In the genomic region with DNA sequence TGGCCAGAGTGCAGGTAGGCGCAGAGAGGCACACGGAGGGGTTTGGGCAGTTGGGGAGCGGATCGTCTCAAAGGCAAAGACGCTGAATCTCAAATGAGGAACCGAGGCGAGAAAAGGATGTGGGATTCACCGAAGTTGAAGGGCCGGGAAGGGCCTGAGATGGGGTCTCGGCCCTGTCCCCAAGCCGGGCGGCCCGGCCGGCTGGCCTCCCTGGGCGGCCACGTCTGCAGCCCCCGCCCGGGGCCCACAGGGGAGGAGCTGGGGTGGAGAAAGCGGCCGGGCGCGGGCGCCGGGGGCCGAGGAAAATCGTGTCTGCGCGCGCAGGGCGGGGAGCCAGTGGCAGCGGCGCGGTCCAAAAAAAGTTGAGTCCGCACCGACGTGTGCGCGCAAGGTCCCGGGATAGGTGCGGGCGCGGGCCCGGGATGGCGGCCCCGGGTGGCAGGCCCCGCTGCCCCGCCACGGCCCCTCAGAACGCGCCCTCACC, we compare ENCODE assay signal across 8 cellular contexts. TPM values are rescaled to one million over a fixed set of nuclear protein-coding genes. Genes with fewer than 3 reads are reported as not detected.
DNase-seq lines count a peak whose midpoint lies in the region; ATAC-seq and TF ChIP-seq lines count a peak whose summit lies in the region.

No MANE protein-coding gene starts in this region.

- POLR2A ChIA-PET in CD8-positive, alpha-beta T cell (lab: Charles Lee) = no interaction called here

- peaks cover 15% of the 10 kb centered on the region for H3K4me1 ChIP-seq in CD8-positive, alpha-beta T cell (ENCODE audit: insufficient read depth, low read length)
- peaks cover 33 to 44% of the 10 kb centered on the region in 2 donors for H3K4me1 ChIP-seq in muscle layer of duodenum (ENCODE audit: control insufficient read depth in 1 of 2, insufficient read depth in 2 of 2, low read length in 2 of 2)
- H3K4me1 ChIP-seq in aorta (ENCODE audit: control insufficient read depth in 1 of 2, insufficient read depth in 2 of 2, low read length in 2 of 2) = no peaks in the 10 kb centered on the region

- ATAC-seq in CD8-positive, alpha-beta T cell = peak; percentile 8
- ATAC-seq in GM21360 (IDR thresholded peaks at IDR 0.05; ENCODE audit: unreplicated experiment) = peak; percentile 10
- peak; percentile 20 for ATAC-seq in HG03571 (IDR thresholded peaks at IDR 0.05; ENCODE audit: unreplicated experiment)
- peak; percentile 39 for ATAC-seq in aorta (ENCODE audit: low FRiP score)

- H3K9me3 Mint-ChIP-seq in CD8-positive, alpha-beta T cell = no peaks in the 10 kb centered on the region
- no peaks in the 10 kb centered on the region for H3K9me3 Mint-ChIP-seq in activated CD4-positive, alpha-beta T cell treated with anti-CD3 and anti-CD28 coated beads, Interleukin-2, amount 10 ng/mL, durations not matched to agents 24 days and 14 days

- 1% methylated on average over 30 to 50 of the region's 50 CpGs for WGBS in aorta, 2 donors

- no peaks in the 10 kb centered on the region for H3K27me3 ChIP-seq in CD8-positive, alpha-beta T cell (ENCODE audit: insufficient read depth, low read length)
- H3K27me3 ChIP-seq in muscle layer of duodenum (ENCODE audit: low read depth, low read length) = no peaks in the 10 kb centered on the region
- no peaks in the 10 kb centered on the region for H3K27me3 ChIP-seq in aorta (ENCODE audit: control insufficient read depth in 1 of 2, insufficient read depth in 2 of 2, low read length in 1 of 2)

- no peaks in the 10 kb centered on the region for H3K36me3 ChIP-seq in CD8-positive, alpha-beta T cell (ENCODE audit: insufficient read depth, low read length)
- H3K36me3 ChIP-seq in muscle layer of duodenum (ENCODE audit: control insufficient read depth in 1 of 2, insufficient read depth in 2 of 2, low read length in 2 of 2) (peaks cover 3% of the 10 kb centered on the region in 2 donors), aorta (ENCODE audit: control insufficient read depth in 1 of 2, insufficient read depth in 2 of 2, low read length in 1 of 2) (no peaks in the 10 kb centered on the region)

- peak overlapping the region; percentile 59 for H3K27ac ChIP-seq in CD8-positive, alpha-beta T cell (ENCODE audit: low read depth, low read length)
- H3K27ac ChIP-seq in epithelial cell of prostate (peak overlapping the region; percentile 77), muscle layer of duodenum (ENCODE audit: low read length) (peak overlapping the region; percentile 95), aorta (ENCODE audit: low read depth in 1 of 2, low read length in 2 of 2) (peak overlapping the region; percentile 88 to 99)

- peak overlapping the region; percentile 83 for H3K4me3 Mint-ChIP-seq in CD8-positive, alpha-beta T cell
- peak overlapping the region; percentile 97 for H3K4me3 Mint-ChIP-seq in activated CD4-positive, alpha-beta T cell treated with anti-CD3 and anti-CD28 coated beads, Interleukin-2, amount 10 ng/mL, durations not matched to agents 24 days and 14 days

- peak in 3 of 7 experiments; percentile 12 to 26 (median 25) for DNase-seq in CD8-positive, alpha-beta T cell
- peak; percentile 87 for DNase-seq in activated CD4-positive, alpha-beta T cell treated with anti-CD3 and anti-CD28 coated beads, Interleukin-2, amount 10 ng/mL, durations not matched to agents 24 days and 14 days
- DNase-seq in epithelial cell of prostate (ENCODE audit: low read depth, low spot score) = no peak
- DNase-seq in aorta = peak in 1 of 2 donors; percentile 89
- DNase-seq in DMS79 treated with DMSO at 0.1 percent for 48 hours (lab: John Stamatoyannopoulos, UW) = no peak

- TF ChIP-seq CTCF in CD8-positive, alpha-beta T cell (IDR thresholded peaks at IDR 0.05) = no peak

- H3K36me3 Mint-ChIP-seq in CD8-positive, alpha-beta T cell = peaks cover 9% of the 10 kb centered on the region
- no peaks in the 10 kb centered on the region for H3K36me3 Mint-ChIP-seq in activated CD4-positive, alpha-beta T cell treated with anti-CD3 and anti-CD28 coated beads, Interleukin-2, amount 10 ng/mL, durations not matched to agents 24 days and 14 days (ENCODE audit: low read depth)

- no peaks in the 10 kb centered on the region for H3K9me3 ChIP-seq in CD8-positive, alpha-beta T cell (ENCODE audit: low read length)
- H3K9me3 ChIP-seq in muscle layer of duodenum (ENCODE audit: control insufficient read depth in 1 of 2, low read length in 2 of 2) = no peaks in the 10 kb centered on the region
- no peaks in the 10 kb centered on the region for H3K9me3 ChIP-seq in aorta (ENCODE audit: control insufficient read depth, low read length)

- intact Hi-C loops in CD8-positive, alpha-beta T cell (cut with DNase I, micrococcal nuclease) = loop anchor here (1.0 to 10.0 kb wide), 8 partner anchors 25 to 123 kb away; a partner anchor contains a TSS
- intact Hi-C loops in activated CD4-positive, alpha-beta T cell treated with anti-CD3 and anti-CD28 coated beads, Interleukin-2, amount 10 ng/mL, durations not matched to agents 24 days and 14 days (cut with micrococcal nuclease) = loop anchor here (1.0 to 2.0 kb wide), 6 partner anchors 17 to 162 kb away; a partner anchor contains a TSS
- intact Hi-C loops in aorta (cut with DNase I) = no loop called here

- peak overlapping the region; percentile 97 for H3K4me3 ChIP-seq in CD8-positive, alpha-beta T cell (ENCODE audit: low read depth, low read length)
- H3K4me3 ChIP-seq in muscle layer of duodenum (ENCODE audit: low read depth in 1 of 2, low read length in 2 of 2) (peak overlapping the region; percentile 73 to 94), aorta (ENCODE audit: low read length in 2 of 2) (peak overlapping the region; percentile 85 to 86)

- no peaks in the 10 kb centered on the region for H3K27me3 Mint-ChIP-seq in CD8-positive, alpha-beta T cell (ENCODE audit: low read depth)
- H3K27me3 Mint-ChIP-seq in activated CD4-positive, alpha-beta T cell treated with anti-CD3 and anti-CD28 coated beads, Interleukin-2, amount 10 ng/mL, durations not matched to agents 24 days and 14 days = peaks cover 2% of the 10 kb centered on the region

- CTCF ChIA-PET in CD8-positive, alpha-beta T cell (lab: Charles Lee) = interaction anchor here (1.5 kb wide), 1 partner anchor 32 kb away, joined by 3 read pairs; no protein-coding TSS in a partner anchor

- peak overlapping the region; percentile 94 for H3K27ac Mint-ChIP-seq in CD8-positive, alpha-beta T cell
- H3K27ac Mint-ChIP-seq in activated CD4-positive, alpha-beta T cell treated with anti-CD3 and anti-CD28 coated beads, Interleukin-2, amount 10 ng/mL, durations not matched to agents 24 days and 14 days = peak overlapping the region; percentile 95

- peaks cover 18% of the 10 kb centered on the region for H3K4me1 Mint-ChIP-seq in CD8-positive, alpha-beta T cell (ENCODE audit: low read depth)
- H3K4me1 Mint-ChIP-seq in activated CD4-positive, alpha-beta T cell treated with anti-CD3 and anti-CD28 coated beads, Interleukin-2, amount 10 ng/mL, durations not matched to agents 24 days and 14 days = peaks cover 24% of the 10 kb centered on the region

RNA-seq across cellular contexts. Expression of a gene that starts 0.4 kb away (rescaled TPM):
- total RNA-seq in CD8-positive, alpha-beta T cell = 10 to 100 TPM; 20.1 to 20.7 TPM
- 40.6 and 44.7 TPM in 2 replicates for total RNA-seq in activated CD4-positive, alpha-beta T cell treated with anti-CD3 and anti-CD28 coated beads, Interleukin-2, amount 10 ng/mL, durations not matched to agents 24 days and 14 days
- 100 to 1,000 TPM; 125 to 139 TPM for total RNA-seq in aorta
- polyA plus RNA-seq in aorta = 10 to 100 TPM; 15.8 to 87.0 TPM

RNA-seq across cellular contexts. Expression of a gene that starts 12.3 kb away (rescaled TPM):
- total RNA-seq in CD8-positive, alpha-beta T cell = under 1 TPM; 0.30 to 0.58 TPM
- total RNA-seq in activated CD4-positive, alpha-beta T cell treated with anti-CD3 and anti-CD28 coated beads, Interleukin-2, amount 10 ng/mL, durations not matched to agents 24 days and 14 days = not detected in 2 replicates
- not detected for total RNA-seq in aorta
- polyA plus RNA-seq in aorta = not detected

RNA-seq across cellular contexts. Expression of a gene that starts 24.1 kb away (rescaled TPM):
- 1 to 10 TPM; 3.3 to 5.8 TPM for total RNA-seq in CD8-positive, alpha-beta T cell
- total RNA-seq in activated CD4-positive, alpha-beta T cell treated with anti-CD3 and anti-CD28 coated beads, Interleukin-2, amount 10 ng/mL, durations not matched to agents 24 days and 14 days = 16.5 and 18.2 TPM in 2 replicates
- total RNA-seq in aorta = 10 to 100 TPM; 43.9 to 47.8 TPM
- 100 to 1,000 TPM in 1 of 2 donors, 10 to 100 TPM in 1; 10.6 to 178 TPM for polyA plus RNA-seq in aorta

RNA-seq across cellular contexts. Expression of a gene that starts 31.3 kb away (rescaled TPM):
- total RNA-seq in CD8-positive, alpha-beta T cell = 10 to 100 TPM; 22.5 to 23.7 TPM
- 1.7 and 2.3 TPM in 2 replicates for total RNA-seq in activated CD4-positive, alpha-beta T cell treated with anti-CD3 and anti-CD28 coated beads, Interleukin-2, amount 10 ng/mL, durations not matched to agents 24 days and 14 days
- total RNA-seq in aorta = 10 to 100 TPM in 1 of 2 donors, 1 to 10 TPM in 1; 1.7 to 10.4 TPM
- polyA plus RNA-seq in aorta = 1 to 10 TPM; 1.0 to 2.1 TPM

RNA-seq across cellular contexts. Expression of a gene that starts 31.3 kb away (rescaled TPM):
- 10 to 100 TPM; 82.0 to 83.9 TPM for total RNA-seq in CD8-positive, alpha-beta T cell
- total RNA-seq in activated CD4-positive, alpha-beta T cell treated with anti-CD3 and anti-CD28 coated beads, Interleukin-2, amount 10 ng/mL, durations not matched to agents 24 days and 14 days = 211 and 214 TPM in 2 replicates
- total RNA-seq in aorta = 10 to 100 TPM; 27.7 to 39.1 TPM
- polyA plus RNA-seq in aorta = 10 to 100 TPM; 52.3 to 84.3 TPM

Comparison
In these comparisons a context has a peak if more than half of its experiments do, and no peak if none do; other contexts are left out.
1. intact Hi-C loops: an anchor here in CD8-positive, alpha-beta T cell (1.0 to 10.0 kb wide) and activated CD4-positive, alpha-beta T cell treated with anti-CD3 and anti-CD28 coated beads, Interleukin-2, amount 10 ng/mL, durations not matched to agents 24 days and 14 days (1.0 to 2.0 kb wide); none called in aorta.